Comparison of ENCODE assay signal across 1 cellular context in the genomic region with DNA sequence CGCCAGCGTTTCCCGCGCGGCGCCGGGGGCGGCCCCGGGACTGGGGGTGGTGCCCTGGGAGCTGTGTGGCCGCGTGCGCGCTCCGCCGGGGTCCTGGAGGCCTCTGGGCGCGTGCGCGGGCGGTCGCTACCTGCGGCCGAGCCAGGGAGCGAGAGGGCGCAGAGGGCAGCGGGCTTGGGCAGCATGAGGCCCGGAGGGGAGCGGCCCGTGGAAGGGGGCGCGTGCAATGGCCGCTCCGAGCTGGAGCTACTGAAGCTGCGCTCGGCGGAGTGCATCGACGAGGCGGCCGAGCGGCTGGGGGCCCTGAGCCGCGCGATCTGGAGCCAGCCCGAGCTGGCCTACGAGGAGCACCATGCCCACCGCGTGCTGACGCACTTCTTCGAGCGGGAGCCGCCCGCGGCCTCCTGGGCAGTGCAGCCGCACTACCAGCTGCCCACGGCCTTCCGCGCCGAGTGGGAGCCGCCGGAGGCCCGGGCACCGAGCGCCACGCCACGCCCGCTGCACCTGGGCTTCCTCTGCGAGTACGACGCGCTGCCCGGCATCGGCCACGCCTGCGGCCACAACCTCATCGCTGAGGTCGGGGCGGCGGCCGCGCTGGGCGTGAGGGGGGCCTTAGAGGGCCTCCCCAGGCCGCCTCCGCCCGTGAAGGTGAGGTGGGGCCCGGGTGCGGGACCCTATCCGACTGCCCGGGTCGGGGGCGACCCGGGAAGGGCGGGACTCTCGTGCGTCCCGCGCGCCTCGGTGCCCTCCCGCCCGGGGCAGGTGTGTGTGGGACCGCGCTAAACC.
TF ChIP-seq lines count a peak whose summit lies in the region.

A gene with protein sequence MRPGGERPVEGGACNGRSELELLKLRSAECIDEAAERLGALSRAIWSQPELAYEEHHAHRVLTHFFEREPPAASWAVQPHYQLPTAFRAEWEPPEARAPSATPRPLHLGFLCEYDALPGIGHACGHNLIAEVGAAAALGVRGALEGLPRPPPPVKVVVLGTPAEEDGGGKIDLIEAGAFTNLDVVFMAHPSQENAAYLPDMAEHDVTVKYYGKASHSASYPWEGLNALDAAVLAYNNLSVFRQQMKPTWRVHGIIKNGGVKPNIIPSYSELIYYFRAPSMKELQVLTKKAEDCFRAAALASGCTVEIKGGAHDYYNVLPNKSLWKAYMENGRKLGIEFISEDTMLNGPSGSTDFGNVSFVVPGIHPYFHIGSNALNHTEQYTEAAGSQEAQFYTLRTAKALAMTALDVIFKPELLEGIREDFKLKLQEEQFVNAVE (plus strand): TSS at position 94 of the 786 bp plus-strand sequence. CDS start 90 bp downstream, at position 184.

TF ChIP-seq in HepG2, 621 proteins besides CTCF, POLR2A, EP300 and RAD21 (continued from another document and continues in another):
- TF ChIP-seq NFIC (IDR thresholded peaks at IDR 0.05; ENCODE audit: low read length) (no peak), TBP (CRISPR knock-in tag; IDR thresholded peaks at IDR 0.05) (no peak), ZNF432 (CRISPR knock-in tag; IDR thresholded peaks at IDR 0.05; ENCODE audit: borderline replicate concordance) (no peak), SRY (CRISPR knock-in tag; IDR thresholded peaks at IDR 0.05) (peak; percentile 84), ZNF543 (CRISPR knock-in tag; IDR thresholded peaks at IDR 0.05) (peak; percentile 80; the same call in 1 of the 2 replicates), ZNF598 (CRISPR knock-in tag; IDR thresholded peaks at IDR 0.05; ENCODE audit: borderline replicate concordance) (peak; percentile 25; the same call in 1 of the 2 replicates), ZNF33A (CRISPR knock-in tag; IDR thresholded peaks at IDR 0.05; ENCODE audit: borderline replicate concordance) (no peak), NFATC3 (CRISPR knock-in tag; IDR thresholded peaks at IDR 0.05) (no peak), ZNF350 (CRISPR knock-in tag; IDR thresholded peaks at IDR 0.05; ENCODE audit: borderline replicate concordance, low read depth) (no peak), ZFP90 (CRISPR knock-in tag; IDR thresholded peaks at IDR 0.05; ENCODE audit: borderline replicate concordance) (no peak), ZNF558 (CRISPR knock-in tag; IDR thresholded peaks at IDR 0.05; ENCODE audit: borderline replicate concordance) (peak; percentile 33; the same call in 1 of the 2 replicates), ATAD3A (CRISPR knock-in tag; IDR thresholded peaks at IDR 0.05) (no peak; the same call in 1 of the 2 replicates), ZNF780A (CRISPR knock-in tag; IDR thresholded peaks at IDR 0.05) (no peak), ZNF7 (CRISPR knock-in tag; IDR thresholded peaks at IDR 0.05) (no peak), FLYWCH1 (CRISPR knock-in tag; IDR thresholded peaks at IDR 0.05) (peak; percentile 82; the same call in 1 of the 2 replicates), ZFP37 (CRISPR knock-in tag; IDR thresholded peaks at IDR 0.05; ENCODE audit: borderline replicate concordance) (no peak), TGIF2 (CRISPR knock-in tag; IDR thresholded peaks at IDR 0.05) (no peak), ZNF850 (CRISPR knock-in tag; conservative IDR thresholded peaks at IDR 0.05) (no peak), HOXA5 (CRISPR knock-in tag; IDR thresholded peaks at IDR 0.05) (peak; percentile 9; the same call in 1 of the 2 replicates), GLI4 (CRISPR knock-in tag; IDR thresholded peaks at IDR 0.05; ENCODE audit: borderline replicate concordance) (0 out of 2 replicates have a peak, but pooled peaks have one; percentile 89), ZNF138 (CRISPR knock-in tag; IDR thresholded peaks at IDR 0.05; ENCODE audit: low read depth) (no peak), ZNF777 (CRISPR knock-in tag; IDR thresholded peaks at IDR 0.05) (peak; percentile 89), NONO (IDR thresholded peaks at IDR 0.05) (no peak), NONO (CRISPR knock-in tag; conservative IDR thresholded peaks at IDR 0.05) (peak; percentile 45; the same call in 1 of the 2 replicates), ZNF766 (CRISPR knock-in tag; IDR thresholded peaks at IDR 0.05; ENCODE audit: borderline replicate concordance) (peak; percentile 93), ZNF605 (CRISPR knock-in tag; IDR thresholded peaks at IDR 0.05) (no peak), ADNP (CRISPR knock-in tag; IDR thresholded peaks at IDR 0.05) (no peak), ARNT2 (CRISPR knock-in tag; IDR thresholded peaks at IDR 0.05; ENCODE audit: low read depth) (peak; percentile 93), ZNF30 (CRISPR knock-in tag; IDR thresholded peaks at IDR 0.05) (no peak), ZFP82 (CRISPR knock-in tag; IDR thresholded peaks at IDR 0.05; ENCODE audit: borderline replicate concordance) (no peak), TEAD3 (CRISPR knock-in tag; optimal IDR thresholded peaks at IDR 0.05; ENCODE audit: borderline replicate concordance) (peak; percentile 34), ZNF672 (CRISPR knock-in tag; IDR thresholded peaks at IDR 0.05) (0 out of 2 replicates have a peak, but pooled peaks have one; percentile 57), BCL6 (CRISPR knock-in tag; IDR thresholded peaks at IDR 0.05) (peak; percentile 64; the same call in 1 of the 2 replicates), IKZF1 (IDR thresholded peaks at IDR 0.05) (no peak), ZNF530 (CRISPR knock-in tag; IDR thresholded peaks at IDR 0.05; ENCODE audit: low read depth) (peak; percentile 68; the same call in 1 of the 2 replicates), ZNF619 (CRISPR knock-in tag; IDR thresholded peaks at IDR 0.05) (no peak)
- TF ChIP-seq, protein P1, sequence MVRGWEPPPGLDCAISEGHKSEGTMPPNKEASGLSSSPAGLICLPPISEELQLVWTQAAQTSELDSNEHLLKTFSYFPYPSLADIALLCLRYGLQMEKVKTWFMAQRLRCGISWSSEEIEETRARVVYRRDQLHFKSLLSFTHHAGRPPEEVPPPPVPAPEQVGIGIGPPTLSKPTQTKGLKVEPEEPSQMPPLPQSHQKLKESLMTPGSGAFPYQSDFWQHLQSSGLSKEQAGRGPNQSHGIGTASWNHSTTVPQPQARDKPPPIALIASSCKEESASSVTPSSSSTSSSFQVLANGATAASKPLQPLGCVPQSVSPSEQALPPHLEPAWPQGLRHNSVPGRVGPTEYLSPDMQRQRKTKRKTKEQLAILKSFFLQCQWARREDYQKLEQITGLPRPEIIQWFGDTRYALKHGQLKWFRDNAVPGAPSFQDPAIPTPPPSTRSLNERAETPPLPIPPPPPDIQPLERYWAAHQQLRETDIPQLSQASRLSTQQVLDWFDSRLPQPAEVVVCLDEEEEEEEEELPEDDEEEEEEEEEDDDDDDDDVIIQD (CRISPR knock-in tag; IDR thresholded peaks at IDR 0.05; ENCODE audit: low read depth): no peak
- TF ChIP-seq, protein P2, sequence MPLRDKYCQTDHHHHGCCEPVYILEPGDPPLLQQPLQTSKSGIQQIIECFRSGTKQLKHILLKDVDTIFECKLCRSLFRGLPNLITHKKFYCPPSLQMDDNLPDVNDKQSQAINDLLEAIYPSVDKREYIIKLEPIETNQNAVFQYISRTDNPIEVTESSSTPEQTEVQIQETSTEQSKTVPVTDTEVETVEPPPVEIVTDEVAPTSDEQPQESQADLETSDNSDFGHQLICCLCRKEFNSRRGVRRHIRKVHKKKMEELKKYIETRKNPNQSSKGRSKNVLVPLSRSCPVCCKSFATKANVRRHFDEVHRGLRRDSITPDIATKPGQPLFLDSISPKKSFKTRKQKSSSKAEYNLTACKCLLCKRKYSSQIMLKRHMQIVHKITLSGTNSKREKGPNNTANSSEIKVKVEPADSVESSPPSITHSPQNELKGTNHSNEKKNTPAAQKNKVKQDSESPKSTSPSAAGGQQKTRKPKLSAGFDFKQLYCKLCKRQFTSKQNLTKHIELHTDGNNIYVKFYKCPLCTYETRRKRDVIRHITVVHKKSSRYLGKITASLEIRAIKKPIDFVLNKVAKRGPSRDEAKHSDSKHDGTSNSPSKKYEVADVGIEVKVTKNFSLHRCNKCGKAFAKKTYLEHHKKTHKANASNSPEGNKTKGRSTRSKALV (CRISPR knock-in tag; IDR thresholded peaks at IDR 0.05): peak; percentile 91; the same call in 1 of the 2 replicates
- TF ChIP-seq, protein P3, sequence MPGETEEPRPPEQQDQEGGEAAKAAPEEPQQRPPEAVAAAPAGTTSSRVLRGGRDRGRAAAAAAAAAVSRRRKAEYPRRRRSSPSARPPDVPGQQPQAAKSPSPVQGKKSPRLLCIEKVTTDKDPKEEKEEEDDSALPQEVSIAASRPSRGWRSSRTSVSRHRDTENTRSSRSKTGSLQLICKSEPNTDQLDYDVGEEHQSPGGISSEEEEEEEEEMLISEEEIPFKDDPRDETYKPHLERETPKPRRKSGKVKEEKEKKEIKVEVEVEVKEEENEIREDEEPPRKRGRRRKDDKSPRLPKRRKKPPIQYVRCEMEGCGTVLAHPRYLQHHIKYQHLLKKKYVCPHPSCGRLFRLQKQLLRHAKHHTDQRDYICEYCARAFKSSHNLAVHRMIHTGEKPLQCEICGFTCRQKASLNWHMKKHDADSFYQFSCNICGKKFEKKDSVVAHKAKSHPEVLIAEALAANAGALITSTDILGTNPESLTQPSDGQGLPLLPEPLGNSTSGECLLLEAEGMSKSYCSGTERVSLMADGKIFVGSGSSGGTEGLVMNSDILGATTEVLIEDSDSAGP (CRISPR knock-in tag; IDR thresholded peaks at IDR 0.05; ENCODE audit: borderline replicate concordance): peak; percentile 92
- TF ChIP-seq, protein P4, sequence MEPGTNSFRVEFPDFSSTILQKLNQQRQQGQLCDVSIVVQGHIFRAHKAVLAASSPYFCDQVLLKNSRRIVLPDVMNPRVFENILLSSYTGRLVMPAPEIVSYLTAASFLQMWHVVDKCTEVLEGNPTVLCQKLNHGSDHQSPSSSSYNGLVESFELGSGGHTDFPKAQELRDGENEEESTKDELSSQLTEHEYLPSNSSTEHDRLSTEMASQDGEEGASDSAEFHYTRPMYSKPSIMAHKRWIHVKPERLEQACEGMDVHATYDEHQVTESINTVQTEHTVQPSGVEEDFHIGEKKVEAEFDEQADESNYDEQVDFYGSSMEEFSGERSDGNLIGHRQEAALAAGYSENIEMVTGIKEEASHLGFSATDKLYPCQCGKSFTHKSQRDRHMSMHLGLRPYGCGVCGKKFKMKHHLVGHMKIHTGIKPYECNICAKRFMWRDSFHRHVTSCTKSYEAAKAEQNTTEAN (CRISPR knock-in tag; conservative IDR thresholded peaks at IDR 0.05): peak; percentile 87
- TF ChIP-seq, protein P5, sequence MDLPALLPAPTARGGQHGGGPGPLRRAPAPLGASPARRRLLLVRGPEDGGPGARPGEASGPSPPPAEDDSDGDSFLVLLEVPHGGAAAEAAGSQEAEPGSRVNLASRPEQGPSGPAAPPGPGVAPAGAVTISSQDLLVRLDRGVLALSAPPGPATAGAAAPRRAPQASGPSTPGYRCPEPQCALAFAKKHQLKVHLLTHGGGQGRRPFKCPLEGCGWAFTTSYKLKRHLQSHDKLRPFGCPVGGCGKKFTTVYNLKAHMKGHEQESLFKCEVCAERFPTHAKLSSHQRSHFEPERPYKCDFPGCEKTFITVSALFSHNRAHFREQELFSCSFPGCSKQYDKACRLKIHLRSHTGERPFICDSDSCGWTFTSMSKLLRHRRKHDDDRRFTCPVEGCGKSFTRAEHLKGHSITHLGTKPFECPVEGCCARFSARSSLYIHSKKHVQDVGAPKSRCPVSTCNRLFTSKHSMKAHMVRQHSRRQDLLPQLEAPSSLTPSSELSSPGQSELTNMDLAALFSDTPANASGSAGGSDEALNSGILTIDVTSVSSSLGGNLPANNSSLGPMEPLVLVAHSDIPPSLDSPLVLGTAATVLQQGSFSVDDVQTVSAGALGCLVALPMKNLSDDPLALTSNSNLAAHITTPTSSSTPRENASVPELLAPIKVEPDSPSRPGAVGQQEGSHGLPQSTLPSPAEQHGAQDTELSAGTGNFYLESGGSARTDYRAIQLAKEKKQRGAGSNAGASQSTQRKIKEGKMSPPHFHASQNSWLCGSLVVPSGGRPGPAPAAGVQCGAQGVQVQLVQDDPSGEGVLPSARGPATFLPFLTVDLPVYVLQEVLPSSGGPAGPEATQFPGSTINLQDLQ (CRISPR knock-in tag; IDR thresholded peaks at IDR 0.05): peak; percentile 59
- TF ChIP-seq, protein P6, sequence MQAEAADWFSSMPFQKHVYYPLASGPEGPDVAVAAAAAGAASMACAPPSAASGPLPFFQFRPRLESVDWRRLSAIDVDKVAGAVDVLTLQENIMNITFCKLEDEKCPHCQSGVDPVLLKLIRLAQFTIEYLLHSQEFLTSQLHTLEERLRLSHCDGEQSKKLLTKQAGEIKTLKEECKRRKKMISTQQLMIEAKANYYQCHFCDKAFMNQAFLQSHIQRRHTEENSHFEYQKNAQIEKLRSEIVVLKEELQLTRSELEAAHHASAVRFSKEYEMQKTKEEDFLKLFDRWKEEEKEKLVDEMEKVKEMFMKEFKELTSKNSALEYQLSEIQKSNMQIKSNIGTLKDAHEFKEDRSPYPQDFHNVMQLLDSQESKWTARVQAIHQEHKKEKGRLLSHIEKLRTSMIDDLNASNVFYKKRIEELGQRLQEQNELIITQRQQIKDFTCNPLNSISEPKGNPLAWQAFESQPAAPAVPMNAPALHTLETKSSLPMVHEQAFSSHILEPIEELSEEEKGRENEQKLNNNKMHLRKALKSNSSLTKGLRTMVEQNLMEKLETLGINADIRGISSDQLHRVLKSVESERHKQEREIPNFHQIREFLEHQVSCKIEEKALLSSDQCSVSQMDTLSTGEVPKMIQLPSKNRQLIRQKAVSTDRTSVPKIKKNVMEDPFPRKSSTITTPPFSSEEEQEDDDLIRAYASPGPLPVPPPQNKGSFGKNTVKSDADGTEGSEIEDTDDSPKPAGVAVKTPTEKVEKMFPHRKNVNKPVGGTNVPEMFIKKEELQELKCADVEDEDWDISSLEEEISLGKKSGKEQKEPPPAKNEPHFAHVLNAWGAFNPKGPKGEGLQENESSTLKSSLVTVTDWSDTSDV (CRISPR knock-in tag; IDR thresholded peaks at IDR 0.05): peak; percentile 93; the same call in 1 of the 2 replicates
- TF ChIP-seq, protein P7, sequence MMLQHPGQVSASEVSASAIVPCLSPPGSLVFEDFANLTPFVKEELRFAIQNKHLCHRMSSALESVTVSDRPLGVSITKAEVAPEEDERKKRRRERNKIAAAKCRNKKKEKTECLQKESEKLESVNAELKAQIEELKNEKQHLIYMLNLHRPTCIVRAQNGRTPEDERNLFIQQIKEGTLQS (CRISPR knock-in tag; IDR thresholded peaks at IDR 0.05): peak; percentile 59; the same call in 1 of the 2 replicates
- TF ChIP-seq, protein P8, sequence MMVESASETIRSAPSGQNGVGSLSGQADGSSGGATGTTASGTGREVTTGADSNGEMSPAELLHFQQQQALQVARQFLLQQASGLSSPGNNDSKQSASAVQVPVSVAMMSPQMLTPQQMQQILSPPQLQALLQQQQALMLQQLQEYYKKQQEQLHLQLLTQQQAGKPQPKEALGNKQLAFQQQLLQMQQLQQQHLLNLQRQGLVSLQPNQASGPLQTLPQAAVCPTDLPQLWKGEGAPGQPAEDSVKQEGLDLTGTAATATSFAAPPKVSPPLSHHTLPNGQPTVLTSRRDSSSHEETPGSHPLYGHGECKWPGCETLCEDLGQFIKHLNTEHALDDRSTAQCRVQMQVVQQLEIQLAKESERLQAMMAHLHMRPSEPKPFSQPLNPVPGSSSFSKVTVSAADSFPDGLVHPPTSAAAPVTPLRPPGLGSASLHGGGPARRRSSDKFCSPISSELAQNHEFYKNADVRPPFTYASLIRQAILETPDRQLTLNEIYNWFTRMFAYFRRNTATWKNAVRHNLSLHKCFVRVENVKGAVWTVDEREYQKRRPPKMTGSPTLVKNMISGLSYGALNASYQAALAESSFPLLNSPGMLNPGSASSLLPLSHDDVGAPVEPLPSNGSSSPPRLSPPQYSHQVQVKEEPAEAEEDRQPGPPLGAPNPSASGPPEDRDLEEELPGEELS (CRISPR knock-in tag; IDR thresholded peaks at IDR 0.05): no peak
